ENCODE assay signal across 8 cellular contexts in genomic region chr1:205430631-205431305, GRCh38. TPM values are rescaled to one million over a fixed set of nuclear protein-coding genes. Genes with fewer than 3 reads are reported as not detected.
DNase-seq lines count a peak whose midpoint lies in the region; TF ChIP-seq lines count a peak whose summit lies in the region.

No MANE protein-coding gene starts in this region.

- DNase-seq in C1 segment of cervical spinal cord (lab: John Stamatoyannopoulos, UW) (peak in 9 of 14 donors; percentile 13 to 62 (median 42)), kidney epithelial cell (ENCODE audit: low read depth) (no peak), NCI-H2081 treated with DMSO at 0.1 percent for 48 hours (lab: John Stamatoyannopoulos, UW) (no peak), SW480 (ENCODE audit: low spot score) (no peak)
- DNase-seq in activated CD4-positive, CD25-positive, alpha-beta regulatory T cell treated with anti-CD3 and anti-CD28 coated beads, Interleukin-2, amount 50 U/mL, for 16 hours (ENCODE audit: low read depth, low spot score): peak; percentile 15
- peak; percentile 44 for DNase-seq in central memory CD4-positive, alpha-beta T cell
- peak; percentile 64 for DNase-seq in stimulated activated CD4-positive, alpha-beta T cell treated with anti-CD3 and anti-CD28 coated beads, Interleukin-15, amount 100 ng/mL, for 24 hours

- peaks cover 12% of the 10 kb centered on the region for H3K4me1 ChIP-seq in HUES48 (ENCODE audit: control insufficient read depth, insufficient read depth, low read length)

- peaks cover 36% of the 10 kb centered on the region for H3K27me3 ChIP-seq in HUES48 (ENCODE audit: control insufficient read depth, insufficient read depth, low read length)
- peaks cover 15% of the 10 kb centered on the region for H3K27me3 ChIP-seq in kidney epithelial cell (ENCODE audit: control insufficient read depth, insufficient read depth, low read length)

- H3K9me3 ChIP-seq in HUES48 (ENCODE audit: control insufficient read depth, insufficient read depth, low read length): no peaks in the 10 kb centered on the region

- peak; percentile 93 for TF ChIP-seq CTCF in kidney epithelial cell (IDR thresholded peaks at IDR 0.05; ENCODE audit: insufficient read depth, low read length, poor library complexity, severe bottlenecking)

- H3K9ac ChIP-seq in HUES48 (ENCODE audit: low read depth, low read length): no peak overlapping the region

- H3K36me3 ChIP-seq in HUES48 (ENCODE audit: control insufficient read depth, insufficient read depth, low read length) (no peaks in the 10 kb centered on the region), kidney epithelial cell (ENCODE audit: control insufficient read depth, insufficient read depth, low read length) (no peaks in the 10 kb centered on the region)

- H3K4me3 ChIP-seq in HUES48 (ENCODE audit: low read depth, low read length) (peak overlapping the region; percentile 65), kidney epithelial cell (ENCODE audit: low read depth, low read length) (peak overlapping the region; percentile 40)

- no peak overlapping the region for H3K27ac ChIP-seq in HUES48 (ENCODE audit: low read depth, low read length)

RNA-seq across cellular contexts. Expression of gene LEMD1, which starts 8.9 kb away (rescaled TPM):
- total RNA-seq in kidney epithelial cell: 4.3 and 5.1 TPM in 2 replicates

RNA-seq across cellular contexts. Expression of gene BLACAT1, which starts 25.1 kb away (rescaled TPM):
- total RNA-seq in kidney epithelial cell: 1.5 and 2.0 TPM in 2 replicates

Comparison
In these comparisons a context has a peak if more than half of its experiments do, and no peak if none do; other contexts are left out.
1. DNase-seq: peak in C1 segment of cervical spinal cord (9 of 14), activated CD4-positive, CD25-positive, alpha-beta regulatory T cell treated with anti-CD3 and anti-CD28 coated beads, Interleukin-2, amount 50 U/mL, for 16 hours (single experiment), central memory CD4-positive, alpha-beta T cell (single experiment) and stimulated activated CD4-positive, alpha-beta T cell treated with anti-CD3 and anti-CD28 coated beads, Interleukin-15, amount 100 ng/mL, for 24 hours (single experiment); none in kidney epithelial cell (single experiment), NCI-H2081 treated with DMSO at 0.1 percent for 48 hours (single experiment) and SW480 (single experiment).